In genomic region chr16:49463529-49463928, GRCh38 we compare ENCODE assay signal across 8 cellular contexts.
A peak's percentile ranks its signal among the peaks of the same experiment; 100 is the strongest.
DNase-seq lines count a peak whose midpoint lies in the region; ATAC-seq lines count a peak whose summit lies in the region.

No MANE protein-coding gene starts in this region.

- intact Hi-C loops in aorta (cut with DNase I): no loop called here

- H3K4me1 ChIP-seq in aorta (ENCODE audit: control insufficient read depth in 1 of 2, insufficient read depth in 2 of 2, low read length in 2 of 2): no peaks in the 10 kb centered on the region

- peak; percentile 23 for DNase-seq in GF-D8 (lab: John Stamatoyannopoulos, UW)
- DNase-seq in NCI-H2171 treated with DMSO at 0.1 percent for 48 hours (lab: John Stamatoyannopoulos, UW): peak; percentile 62
- DNase-seq in activated T-helper 1 cell treated with anti-CD3 and anti-CD28 coated beads, Interleukin-2, amount 50 U/mL, for 16 hours (ENCODE audit: low read depth in 1 of 2, low spot score in 1 of 2): peak; percentile 46 to 47
- DNase-seq in stimulated activated CD4-positive, alpha-beta T cell treated with anti-CD3 and anti-CD28 coated beads, TNF-alpha, amount 100 ng/mL, for 1 hour (ENCODE audit: low read depth in 3 of 3, low spot score in 1 of 3): peak in 2 of 3 donors; percentile 43 to 57
- no peak for DNase-seq in NCI-H345 (lab: John Stamatoyannopoulos, UW)
- no peak for DNase-seq in NCI-H524 (lab: John Stamatoyannopoulos, UW)
- no peak for DNase-seq in aorta

- ATAC-seq in HG02571 (IDR thresholded peaks at IDR 0.05; ENCODE audit: unreplicated experiment) (peak; percentile 94), aorta (ENCODE audit: low FRiP score) (no peak)

- no peaks in the 10 kb centered on the region for H3K36me3 ChIP-seq in aorta (ENCODE audit: control insufficient read depth in 1 of 2, insufficient read depth in 2 of 2, low read length in 1 of 2)

- H3K4me3 ChIP-seq in aorta (ENCODE audit: low read length in 2 of 2): no peak overlapping the region

- H3K27me3 ChIP-seq in aorta (ENCODE audit: control insufficient read depth in 1 of 2, insufficient read depth in 2 of 2, low read length in 1 of 2): no peaks in the 10 kb centered on the region

- 90 to 91% methylated on average over 7 of the region's 7 CpGs for whole genome bisulfite sequencing in aorta, 2 donors

- H3K27ac ChIP-seq in aorta (ENCODE audit: low read depth in 1 of 2, low read length in 2 of 2): no peak overlapping the region

- H3K9me3 ChIP-seq in aorta (ENCODE audit: control insufficient read depth, low read length): no peaks in the 10 kb centered on the region

Comparison
In these comparisons a context has a peak if more than half of its experiments do, and no peak if none do; other contexts are left out.
1. DNase-seq: peak in GF-D8 (single experiment), NCI-H2171 treated with DMSO at 0.1 percent for 48 hours (single experiment), activated T-helper 1 cell treated with anti-CD3 and anti-CD28 coated beads, Interleukin-2, amount 50 U/mL, for 16 hours (2 of 2) and stimulated activated CD4-positive, alpha-beta T cell treated with anti-CD3 and anti-CD28 coated beads, TNF-alpha, amount 100 ng/mL, for 1 hour (2 of 3); none in NCI-H345 (single experiment), NCI-H524 (0 of 2) and aorta (0 of 2).